In genomic region chr2:113288674-113289149, GRCh38 we compare ENCODE assay signal across 8 cellular contexts. TPM values are rescaled to one million over a fixed set of nuclear protein-coding genes. Genes with fewer than 3 reads are reported as not detected.
DNase-seq lines count a peak whose midpoint lies in the region; ATAC-seq, FAIRE-seq and TF ChIP-seq lines count a peak whose summit lies in the region.
"Not testable (repeated sequence)": the region's sequence is repeated elsewhere in the genome, so short reads cannot be mapped to it uniquely, and the experiment has no call there.

No MANE protein-coding gene starts in this region.

- H3K4me1 Mint-ChIP-seq in Calu3 (ENCODE audit: low read depth, unreplicated experiment), result peaks cover 46% of the 10 kb centered on the region

- TF ChIP-seq CTCF in Calu3 (IDR thresholded peaks at IDR 0.05; ENCODE audit: unreplicated experiment); left ventricle myocardium inferior (IDR thresholded peaks at IDR 0.05; ENCODE audit: borderline replicate concordance); liver (IDR thresholded peaks at IDR 0.05; ENCODE audit: low read depth, low read length, missing input control); pancreas (IDR thresholded peaks at IDR 0.05): not testable (repeated sequence)

- not testable (repeated sequence) for TF ChIP-seq RAD21 in liver (IDR thresholded peaks at IDR 0.05)

- H3K9ac ChIP-seq in liver (ENCODE audit: low read depth in 1 of 2, low read length in 2 of 2), result peak overlapping the region in 1 of 2 donors; percentile 47

- H3K4me1 ChIP-seq in left ventricle myocardium inferior (peaks cover 19% of the 10 kb centered on the region), liver (ENCODE audit: control insufficient read depth in 4 of 4, insufficient read depth in 4 of 4, low read length in 3 of 4) (peaks cover 12 to 37% (median 23%) of the 10 kb centered on the region in 4 donors), pancreas (peaks cover 0 to 17% (median 0%) of the 10 kb centered on the region in 3 donors)

- H3K27ac ChIP-seq in left ventricle myocardium inferior (replicated peaks) (peak overlapping the region; percentile 52), liver (ENCODE audit: low read depth in 1 of 2, low read length in 2 of 2) (peak overlapping the region; percentile 28 to 73), pancreas (peak overlapping the region; percentile 43 to 87 (median 72))

- H3K27ac Mint-ChIP-seq in Calu3 (ENCODE audit: unreplicated experiment), result peak overlapping the region; percentile 98

- DNase-seq in Calu3 (peak; percentile 83), M059J (ENCODE audit: low read depth) (peak; percentile 25), NCI-H345 (lab: John Stamatoyannopoulos, UW) (peak; percentile 42), SK-MEL-5 (ENCODE audit: low read depth, low spot score) (peak; percentile 6), pancreas (peak in 4 of 6 donors; percentile 57 to 74 (median 70)), urothelium cell line (ENCODE audit: low spot score) (peak; percentile 49)
- DNase-seq in left ventricle myocardium inferior, result not testable (repeated sequence)

- not testable (repeated sequence) for BruUV-seq in Calu3 (replicated peaks; lab: Mats Ljungman, UMichigan)

- 56% methylated on average over 5 of the region's 5 CpGs for WGBS in liver
- 28 to 31% methylated on average over 5 of the region's 5 CpGs for WGBS in pancreas, 2 donors

- CTCF ChIA-PET in Calu3 (lab: Charles Lee), result interaction anchor here (0.8 kb wide), 1 partner anchor 84 kb away, joined by 4 read pairs; no protein-coding TSS in a partner anchor

- FAIRE-seq in pancreas (lab: Jason Lieb, UNC); urothelium cell line (lab: Jason Lieb, UNC): not testable (repeated sequence)

- H3K4me3 ChIP-seq in left ventricle myocardium inferior; liver (ENCODE audit: low read depth in 1 of 3, low read length in 3 of 3); pancreas: not testable (repeated sequence)

- H3K9me3 ChIP-seq in left ventricle myocardium inferior (replicated peaks); liver (ENCODE audit: control insufficient read depth in 4 of 4, low read length in 3 of 4); pancreas: not testable (repeated sequence)

- not testable (repeated sequence) for H3K27me3 Mint-ChIP-seq in Calu3 (ENCODE audit: unreplicated experiment)

- intact Hi-C loops in Calu3 (cut with micrococcal nuclease; ENCODE audit: unreplicated experiment); left ventricle myocardium inferior (cut with micrococcal nuclease); pancreas (cut with DNase I): not testable (repeated sequence)

- not testable (repeated sequence) for H3K9me3 Mint-ChIP-seq in Calu3 (ENCODE audit: low read depth, unreplicated experiment)

- H3K27me3 ChIP-seq in left ventricle myocardium inferior (ENCODE audit: low read depth), result peaks cover 28% of the 10 kb centered on the region
- not testable (repeated sequence) for H3K27me3 ChIP-seq in liver (ENCODE audit: control insufficient read depth in 4 of 4, insufficient read depth in 4 of 4, low read length in 3 of 4); pancreas

- H3K36me3 Mint-ChIP-seq in Calu3 (ENCODE audit: insufficient read depth, unreplicated experiment), result peaks cover 37% of the 10 kb centered on the region

- in situ Hi-C loops in SK-MEL-5 (cut with HindIII; ENCODE audit: low pct_unique_long_range_greater_than_20kb, low sequenced_read_pairs), result not testable (repeated sequence)

- peak; percentile 82 to 89 (median 87) for ATAC-seq in pancreas

- H3K36me3 ChIP-seq in left ventricle myocardium inferior; liver (ENCODE audit: control insufficient read depth in 4 of 4, insufficient read depth in 3 of 4, low read depth in 1 of 4, low read length in 3 of 4); pancreas: not testable (repeated sequence)

- peak overlapping the region; percentile 9 for H3K4me3 Mint-ChIP-seq in Calu3 (ENCODE audit: low read depth, unreplicated experiment)

TF ChIP-seq in liver, 16 proteins besides CTCF, POLR2A, EP300 and RAD21:
- TF ChIP-seq ZBTB33 (IDR thresholded peaks at IDR 0.05), result peak; percentile 23
- peak in 1 of 2 donors; percentile 50 for TF ChIP-seq JUND (IDR thresholded peaks at IDR 0.05)
- peak; percentile 31 for TF ChIP-seq FOXA2 (IDR thresholded peaks at IDR 0.05)
- TF ChIP-seq MAX (IDR thresholded peaks at IDR 0.05), result peak; percentile 54
- TF ChIP-seq REST (IDR thresholded peaks at IDR 0.05), result peak; percentile 33
- peak; percentile 63 for TF ChIP-seq SP1 (IDR thresholded peaks at IDR 0.05)
- peak in 1 of 2 donors; percentile 24 for TF ChIP-seq EGR1 (IDR thresholded peaks at IDR 0.05; ENCODE audit: low read depth in 2 of 2)
- peak; percentile 54 to 66 for TF ChIP-seq RXRA (IDR thresholded peaks at IDR 0.05)
- peak; percentile 62 to 74 for TF ChIP-seq HNF4A (conservative IDR thresholded peaks at IDR 0.05)

RNA-seq across cellular contexts. Expression of gene PAX8, which starts 10.0 kb away (rescaled TPM):
- total RNA-seq in Calu3 (2022) (12.2 and 14.5 TPM in 2 replicates), left ventricle myocardium inferior (0.44 TPM), liver (under 1 TPM; 0.09 to 0.17 TPM), pancreas (under 1 TPM in 4 of 6 donors, not detected in 2; 0.28 to 1.00 (median 0.55) TPM)
- 5.2 and 6.1 TPM in 2 replicates for total RNA-seq in M059J (2014; rRNA removed; shearing (Covaris generic))
- total RNA-seq in SK-MEL-5 (2014; rRNA removed; shearing (Covaris generic)), result 0.75 and 0.90 TPM in 2 replicates
- 3.6 and 4.6 TPM in 2 replicates for polyA plus RNA-seq in SK-MEL-5 (2015; cell fraction: cytosol; rRNA removed)
- polyA plus RNA-seq in SK-MEL-5 (2015; cell fraction: nucleus; rRNA removed), result 1.0 and 3.3 TPM in 2 replicates
- polyA plus RNA-seq in liver (under 1 TPM; 0.50 to 0.85 TPM), pancreas (1 to 10 TPM in 1 of 2 donors, under 1 TPM in 1; 0.23 to 1.1 TPM)
